38 cellular contexts compared by ENCODE assay signal in genomic region chrX:146041741-146042140, GRCh38.
"Had no signal": no experiment of that assay in that cellular context is flagged by ENCODE, and none has a peak within 500 bp of the region (broad histone marks: within the 10 kb centered on the region; RNA-seq: fewer than 3 reads in every experiment).

No MANE protein-coding gene starts in this region.

- H3K4me1 ChIP-seq: adrenal gland, ascending aorta, body of pancreas, breast epithelium had no signal

- H3K36me3 Mint-ChIP-seq: activated naive CD4-positive, alpha-beta T cell treated with anti-CD3 and anti-CD28 coated beads, Interleukin-2, amount 50 U/mL, for 24 hours; activated naive CD4-positive, alpha-beta T cell treated with anti-CD3 and anti-CD28 coated beads, Interleukin-2, amount 50 U/mL, for 72 hours; activated naive CD8-positive, alpha-beta T cell; activated naive CD8-positive, alpha-beta T cell treated with anti-CD3 and anti-CD28 coated beads for 36 hours; activated naive CD8-positive, alpha-beta T cell treated with anti-CD3 and anti-CD28 coated beads, Interleukin-2, amount 10 ng/mL, durations not matched to agents 7 days and 5 days; brain had no signal

- H3K4me3 ChIP-seq: adrenal gland, ascending aorta, body of pancreas, breast epithelium, cardiac muscle cell had no signal

- H3K27ac Mint-ChIP-seq: activated naive CD4-positive, alpha-beta T cell treated with anti-CD3 and anti-CD28 coated beads for 36 hours; activated naive CD4-positive, alpha-beta T cell treated with anti-CD3 and anti-CD28 coated beads, Interleukin-2, amount 50 U/mL, for 24 hours; activated naive CD4-positive, alpha-beta T cell treated with anti-CD3 and anti-CD28 coated beads, Interleukin-2, amount 50 U/mL, for 72 hours; activated naive CD8-positive, alpha-beta T cell; activated naive CD8-positive, alpha-beta T cell treated with anti-CD3 and anti-CD28 coated beads for 36 hours; activated naive CD8-positive, alpha-beta T cell treated with anti-CD3 and anti-CD28 coated beads, Interleukin-2, amount 10 ng/mL, durations not matched to agents 7 days and 5 days; activated naive CD8-positive, alpha-beta T cell treated with anti-CD3 and anti-CD28 coated beads, Interleukin-2, amount 50 U/mL, for 24 hours; activated T-cell treated with anti-CD3 and anti-CD28 coated beads, Interleukin-2, amount 50 U/mL, for 24 hours; activated T-cell treated with anti-CD3 and anti-CD28 coated beads, Interleukin-2, amount 50 U/mL, for 72 hours; activated T-helper 1 cell treated with anti-CD3 and anti-CD28 coated beads, Interleukin-12 subunit alpha, Interleukin-12 subunit beta, Interleukin-2, Interleukin-4 antibody, amounts not matched to agents 30 ng/mL and 10 ng/mL and 1 ng/mL, durations not matched to agents 14 hours and 24 hours and 36 hours; activated T-helper 17 cell treated with anti-CD3 and anti-CD28 coated beads, Interleukin-2, amount 50 U/mL, for 72 hours; activated T-helper 2 cell treated with anti-CD3 and anti-CD28 coated beads, Interferon-gamma antibody, Interleukin-2, Interleukin-4, amounts not matched to agents 10 μg/mL and 5 μg/mL and 100 μg/mL, durations not matched to agents 14 hours and 24 hours and 36 hours; brain had no signal

- H3K9me3 Mint-ChIP-seq: activated naive CD4-positive, alpha-beta T cell treated with anti-CD3 and anti-CD28 coated beads for 36 hours; activated naive CD8-positive, alpha-beta T cell treated with anti-CD3 and anti-CD28 coated beads for 36 hours; activated T-cell treated with anti-CD3 and anti-CD28 coated beads, Interleukin-2, amount 50 U/mL, for 24 hours; activated T-cell treated with anti-CD3 and anti-CD28 coated beads, Interleukin-2, amount 50 U/mL, for 4 hours; activated T-helper 1 cell treated with anti-CD3 and anti-CD28 coated beads, Interleukin-12 subunit alpha, Interleukin-12 subunit beta, Interleukin-2, Interleukin-4 antibody, amounts not matched to agents 30 ng/mL and 10 ng/mL and 1 ng/mL, durations not matched to agents 14 hours and 24 hours and 36 hours had no signal

- FAIRE-seq: astrocyte, bronchial epithelial cell had no signal

- H3K27ac ChIP-seq: adrenal gland, ascending aorta, body of pancreas, brain microvascular endothelial cell, breast epithelium, cardiac muscle cell had no signal

- DNase-seq: activated effector memory CD4-positive, alpha-beta T cell treated with anti-CD3 and anti-CD28 coated beads, Interleukin-2, amount 50 U/mL, for 16 hours; activated effector memory CD4-positive, alpha-beta T cell treated with Interleukin-2 at 50 U/mL for 16 hours; activated gamma-delta T cell; activated gamma-delta T cell treated with Interleukin-2 at 50 U/mL for 16 hours; activated naive CD4-positive, alpha-beta T cell; activated naive CD4-positive, alpha-beta T cell treated with anti-CD3 and anti-CD28 coated beads for 36 hours; activated naive CD4-positive, alpha-beta T cell treated with Interleukin-2 at 50 U/mL for 16 hours; activated naive CD8-positive, alpha-beta T cell treated with anti-CD3 and anti-CD28 coated beads for 36 hours; activated naive CD8-positive, alpha-beta T cell treated with anti-CD3 and anti-CD28 coated beads, Interleukin-2, amount 10 ng/mL, durations not matched to agents 7 days and 5 days; activated naive CD8-positive, alpha-beta T cell treated with anti-CD3 and anti-CD28 coated beads, Interleukin-2, amount 50 U/mL, for 24 hours; activated T-cell treated with anti-CD3 and anti-CD28 coated beads, Interleukin-2, amount 50 U/mL, for 1 hour; activated T-cell treated with anti-CD3 and anti-CD28 coated beads, Interleukin-2, amount 50 U/mL, for 24 hours; activated T-cell treated with anti-CD3 and anti-CD28 coated beads, Interleukin-2, amount 50 U/mL, for 4 hours; activated T-cell treated with anti-CD3 and anti-CD28 coated beads, Interleukin-2, amount 50 U/mL, for 48 hours; activated T-cell treated with anti-CD3 and anti-CD28 coated beads, Interleukin-2, amount 50 U/mL, for 72 hours; adrenal gland; amniotic stem cell; amygdala; anterior cingulate cortex; aorta; body of pancreas; brain microvascular endothelial cell; caudate nucleus; central memory CD4-positive, alpha-beta T cell; cerebellar nuclear complex had no signal

- ATAC-seq: activated naive CD4-positive, alpha-beta T cell treated with anti-CD3 and anti-CD28 coated beads, Interleukin-2, amount 50 U/mL, for 72 hours; activated naive CD8-positive, alpha-beta T cell treated with anti-CD3 and anti-CD28 coated beads, Interleukin-2, amount 50 U/mL, for 24 hours; activated T-cell treated with anti-CD3 and anti-CD28 coated beads, Interleukin-2, amount 50 U/mL, for 4 hours; activated T-cell treated with anti-CD3 and anti-CD28 coated beads, Interleukin-2, amount 50 U/mL, for 72 hours; activated T-helper 17 cell treated with anti-CD3 and anti-CD28 coated beads, Interleukin-2, amount 50 U/mL, for 72 hours; body of pancreas had no signal

- H3K27me3 Mint-ChIP-seq: activated naive CD4-positive, alpha-beta T cell treated with anti-CD3 and anti-CD28 coated beads, Interleukin-2, amount 50 U/mL, for 24 hours; activated naive CD8-positive, alpha-beta T cell; activated naive CD8-positive, alpha-beta T cell treated with anti-CD3 and anti-CD28 coated beads for 36 hours; activated naive CD8-positive, alpha-beta T cell treated with anti-CD3 and anti-CD28 coated beads, Interleukin-2, amount 10 ng/mL, durations not matched to agents 7 days and 5 days; activated naive CD8-positive, alpha-beta T cell treated with anti-CD3 and anti-CD28 coated beads, Interleukin-2, amount 50 U/mL, for 24 hours; activated T-helper 17 cell treated with anti-CD3 and anti-CD28 coated beads, Interleukin-2, amount 50 U/mL, for 72 hours; brain; central memory CD8-positive, alpha-beta T cell had no signal

- H3K4me3 Mint-ChIP-seq: activated naive CD4-positive, alpha-beta T cell treated with anti-CD3 and anti-CD28 coated beads for 36 hours; activated naive CD4-positive, alpha-beta T cell treated with anti-CD3 and anti-CD28 coated beads, Interleukin-2, amount 50 U/mL, for 24 hours; activated naive CD8-positive, alpha-beta T cell; activated naive CD8-positive, alpha-beta T cell treated with anti-CD3 and anti-CD28 coated beads for 36 hours; activated naive CD8-positive, alpha-beta T cell treated with anti-CD3 and anti-CD28 coated beads, Interleukin-2, amount 10 ng/mL, durations not matched to agents 7 days and 5 days; activated naive CD8-positive, alpha-beta T cell treated with anti-CD3 and anti-CD28 coated beads, Interleukin-2, amount 50 U/mL, for 24 hours; activated T-cell treated with anti-CD3 and anti-CD28 coated beads, Interleukin-2, amount 50 U/mL, for 24 hours; activated T-cell treated with anti-CD3 and anti-CD28 coated beads, Interleukin-2, amount 50 U/mL, for 4 hours; activated T-cell treated with anti-CD3 and anti-CD28 coated beads, Interleukin-2, amount 50 U/mL, for 72 hours; activated T-helper 1 cell treated with anti-CD3 and anti-CD28 coated beads, Interleukin-12 subunit alpha, Interleukin-12 subunit beta, Interleukin-2, Interleukin-4 antibody, amounts not matched to agents 30 ng/mL and 10 ng/mL and 1 ng/mL, durations not matched to agents 14 hours and 24 hours and 36 hours; activated T-helper 17 cell treated with anti-CD3 and anti-CD28 coated beads, Interleukin-2, amount 50 U/mL, for 72 hours; brain; central memory CD8-positive, alpha-beta T cell had no signal

- H3K36me3 ChIP-seq: adrenal gland, ascending aorta, brain microvascular endothelial cell, breast epithelium, cardiac muscle cell had no signal

- H3K4me1 Mint-ChIP-seq: activated naive CD4-positive, alpha-beta T cell treated with anti-CD3 and anti-CD28 coated beads, Interleukin-2, amount 50 U/mL, for 24 hours; activated naive CD8-positive, alpha-beta T cell treated with anti-CD3 and anti-CD28 coated beads for 36 hours; activated naive CD8-positive, alpha-beta T cell treated with anti-CD3 and anti-CD28 coated beads, Interleukin-2, amount 10 ng/mL, durations not matched to agents 7 days and 5 days; activated naive CD8-positive, alpha-beta T cell treated with anti-CD3 and anti-CD28 coated beads, Interleukin-2, amount 50 U/mL, for 24 hours; activated T-helper 17 cell treated with anti-CD3 and anti-CD28 coated beads, Interleukin-2, amount 50 U/mL, for 72 hours; brain; central memory CD8-positive, alpha-beta T cell had no signal

- H3K9me3 ChIP-seq: adrenal gland, ascending aorta, body of pancreas, breast epithelium had no signal
